In genomic region chr22:35175392-35175791, GRCh38 we compare ENCODE assay signal across 39 cellular contexts.
"Had no signal": no experiment of that assay in that cellular context is flagged by ENCODE, and none has a peak within 500 bp of the region (broad histone marks: within the 10 kb centered on the region; RNA-seq: fewer than 3 reads in every experiment).

No MANE protein-coding gene starts in this region.

- H3K9me3 Mint-ChIP-seq: activated naive CD4-positive, alpha-beta T cell treated with anti-CD3 and anti-CD28 coated beads, Interleukin-2, amount 10 ng/mL, durations not matched to agents 7 days and 5 days; activated naive CD4-positive, alpha-beta T cell treated with anti-CD3 and anti-CD28 coated beads, Interleukin-2, amount 50 U/mL, for 24 hours; activated naive CD4-positive, alpha-beta T cell treated with anti-CD3 and anti-CD28 coated beads, Interleukin-2, amount 50 U/mL, for 72 hours; activated naive CD8-positive, alpha-beta T cell treated with anti-CD3 and anti-CD28 coated beads, Interleukin-2, amount 10 ng/mL, durations not matched to agents 7 days and 5 days; activated naive CD8-positive, alpha-beta T cell treated with anti-CD3 and anti-CD28 coated beads, Interleukin-2, amount 50 U/mL, for 24 hours; activated T-cell treated with anti-CD3 and anti-CD28 coated beads, Interleukin-2, amount 50 U/mL, for 24 hours; activated T-cell treated with anti-CD3 and anti-CD28 coated beads, Interleukin-2, amount 50 U/mL, for 4 hours; activated T-cell treated with anti-CD3 and anti-CD28 coated beads, Interleukin-2, amount 50 U/mL, for 72 hours; activated T-helper 1 cell treated with anti-CD3 and anti-CD28 coated beads, Interleukin-12 subunit alpha, Interleukin-12 subunit beta, Interleukin-2, Interleukin-4 antibody, amounts not matched to agents 30 ng/mL and 10 ng/mL and 1 ng/mL, durations not matched to agents 14 hours and 24 hours and 36 hours; activated T-helper 17 cell treated with anti-CD3 and anti-CD28 coated beads, Interleukin-2, amount 50 U/mL, for 72 hours; activated T-helper 2 cell treated with anti-CD3 and anti-CD28 coated beads, Interferon-gamma antibody, Interleukin-2, Interleukin-4, amounts not matched to agents 10 μg/mL and 5 μg/mL and 100 μg/mL, durations not matched to agents 14 hours and 24 hours and 36 hours; brain; central memory CD8-positive, alpha-beta T cell had no signal

- H3K4me1 ChIP-seq: adrenal gland, ascending aorta, body of pancreas, breast epithelium had no signal

- H3K4me3 ChIP-seq: adrenal gland, ascending aorta, body of pancreas, breast epithelium, cardiac muscle cell had no signal

- H3K9me3 ChIP-seq: adrenal gland, ascending aorta, body of pancreas, breast epithelium had no signal

- DNase-seq: activated effector memory CD4-positive, alpha-beta T cell treated with anti-CD3 and anti-CD28 coated beads, Interleukin-2, amount 50 U/mL, for 16 hours; activated effector memory CD4-positive, alpha-beta T cell treated with Interleukin-2 at 50 U/mL for 16 hours; activated gamma-delta T cell; activated gamma-delta T cell treated with Interleukin-2 at 50 U/mL for 16 hours; activated naive CD4-positive, alpha-beta T cell; activated naive CD4-positive, alpha-beta T cell treated with anti-CD3 and anti-CD28 coated beads for 36 hours; activated naive CD4-positive, alpha-beta T cell treated with anti-CD3 and anti-CD28 coated beads, Interleukin-2, amount 10 ng/mL, durations not matched to agents 7 days and 5 days; activated naive CD4-positive, alpha-beta T cell treated with anti-CD3 and anti-CD28 coated beads, Interleukin-2, amount 50 U/mL, for 16 hours; activated naive CD4-positive, alpha-beta T cell treated with Interleukin-2 at 50 U/mL for 16 hours; activated naive CD8-positive, alpha-beta T cell treated with anti-CD3 and anti-CD28 coated beads for 36 hours; activated naive CD8-positive, alpha-beta T cell treated with anti-CD3 and anti-CD28 coated beads, Interleukin-2, amount 10 ng/mL, durations not matched to agents 7 days and 5 days; activated naive CD8-positive, alpha-beta T cell treated with anti-CD3 and anti-CD28 coated beads, Interleukin-2, amount 50 U/mL, for 24 hours; activated T-cell treated with anti-CD3 and anti-CD28 coated beads for 4 hours; activated T-cell treated with anti-CD3 and anti-CD28 coated beads, Interleukin-2, amount 50 U/mL, for 1 hour; activated T-cell treated with anti-CD3 and anti-CD28 coated beads, Interleukin-2, amount 50 U/mL, for 24 hours; activated T-cell treated with anti-CD3 and anti-CD28 coated beads, Interleukin-2, amount 50 U/mL, for 4 hours; activated T-cell treated with anti-CD3 and anti-CD28 coated beads, Interleukin-2, amount 50 U/mL, for 48 hours; activated T-cell treated with anti-CD3 and anti-CD28 coated beads, Interleukin-2, amount 50 U/mL, for 72 hours; adrenal gland; amniotic stem cell; amygdala; anterior cingulate cortex; aorta; body of pancreas; brain microvascular endothelial cell; caudate nucleus; central memory CD4-positive, alpha-beta T cell; cerebellar nuclear complex had no signal

- ATAC-seq: activated naive CD4-positive, alpha-beta T cell treated with anti-CD3 and anti-CD28 coated beads, Interleukin-2, amount 50 U/mL, for 72 hours; activated naive CD8-positive, alpha-beta T cell treated with anti-CD3 and anti-CD28 coated beads, Interleukin-2, amount 50 U/mL, for 24 hours; activated T-cell treated with anti-CD3 and anti-CD28 coated beads, Interleukin-2, amount 50 U/mL, for 4 hours; activated T-cell treated with anti-CD3 and anti-CD28 coated beads, Interleukin-2, amount 50 U/mL, for 72 hours; activated T-helper 17 cell treated with anti-CD3 and anti-CD28 coated beads, Interleukin-2, amount 50 U/mL, for 72 hours; body of pancreas had no signal

- H3K4me3 Mint-ChIP-seq: activated naive CD4-positive, alpha-beta T cell treated with anti-CD3 and anti-CD28 coated beads for 36 hours; activated naive CD4-positive, alpha-beta T cell treated with anti-CD3 and anti-CD28 coated beads, Interleukin-2, amount 10 ng/mL, durations not matched to agents 7 days and 5 days; activated naive CD4-positive, alpha-beta T cell treated with anti-CD3 and anti-CD28 coated beads, Interleukin-2, amount 50 U/mL, for 24 hours; activated naive CD8-positive, alpha-beta T cell; activated naive CD8-positive, alpha-beta T cell treated with anti-CD3 and anti-CD28 coated beads for 36 hours; activated naive CD8-positive, alpha-beta T cell treated with anti-CD3 and anti-CD28 coated beads, Interleukin-2, amount 10 ng/mL, durations not matched to agents 7 days and 5 days; activated naive CD8-positive, alpha-beta T cell treated with anti-CD3 and anti-CD28 coated beads, Interleukin-2, amount 50 U/mL, for 24 hours; activated T-cell treated with anti-CD3 and anti-CD28 coated beads, Interleukin-2, amount 50 U/mL, for 24 hours; activated T-cell treated with anti-CD3 and anti-CD28 coated beads, Interleukin-2, amount 50 U/mL, for 4 hours; activated T-cell treated with anti-CD3 and anti-CD28 coated beads, Interleukin-2, amount 50 U/mL, for 72 hours; activated T-helper 1 cell treated with anti-CD3 and anti-CD28 coated beads, Interleukin-12 subunit alpha, Interleukin-12 subunit beta, Interleukin-2, Interleukin-4 antibody, amounts not matched to agents 30 ng/mL and 10 ng/mL and 1 ng/mL, durations not matched to agents 14 hours and 24 hours and 36 hours; activated T-helper 17 cell treated with anti-CD3 and anti-CD28 coated beads, Interleukin-2, amount 50 U/mL, for 72 hours; brain; central memory CD8-positive, alpha-beta T cell had no signal

- H3K27ac Mint-ChIP-seq: activated naive CD4-positive, alpha-beta T cell treated with anti-CD3 and anti-CD28 coated beads for 36 hours; activated naive CD4-positive, alpha-beta T cell treated with anti-CD3 and anti-CD28 coated beads, Interleukin-2, amount 10 ng/mL, durations not matched to agents 7 days and 5 days; activated naive CD4-positive, alpha-beta T cell treated with anti-CD3 and anti-CD28 coated beads, Interleukin-2, amount 50 U/mL, for 24 hours; activated naive CD4-positive, alpha-beta T cell treated with anti-CD3 and anti-CD28 coated beads, Interleukin-2, amount 50 U/mL, for 72 hours; activated naive CD8-positive, alpha-beta T cell; activated naive CD8-positive, alpha-beta T cell treated with anti-CD3 and anti-CD28 coated beads for 36 hours; activated naive CD8-positive, alpha-beta T cell treated with anti-CD3 and anti-CD28 coated beads, Interleukin-2, amount 10 ng/mL, durations not matched to agents 7 days and 5 days; activated naive CD8-positive, alpha-beta T cell treated with anti-CD3 and anti-CD28 coated beads, Interleukin-2, amount 50 U/mL, for 24 hours; activated T-cell treated with anti-CD3 and anti-CD28 coated beads, Interleukin-2, amount 50 U/mL, for 24 hours; activated T-cell treated with anti-CD3 and anti-CD28 coated beads, Interleukin-2, amount 50 U/mL, for 72 hours; activated T-helper 1 cell treated with anti-CD3 and anti-CD28 coated beads, Interleukin-12 subunit alpha, Interleukin-12 subunit beta, Interleukin-2, Interleukin-4 antibody, amounts not matched to agents 30 ng/mL and 10 ng/mL and 1 ng/mL, durations not matched to agents 14 hours and 24 hours and 36 hours; activated T-helper 17 cell treated with anti-CD3 and anti-CD28 coated beads, Interleukin-2, amount 50 U/mL, for 72 hours; activated T-helper 2 cell treated with anti-CD3 and anti-CD28 coated beads, Interferon-gamma antibody, Interleukin-2, Interleukin-4, amounts not matched to agents 10 μg/mL and 5 μg/mL and 100 μg/mL, durations not matched to agents 14 hours and 24 hours and 36 hours; brain had no signal

- H3K36me3 ChIP-seq: adrenal gland, ascending aorta, brain microvascular endothelial cell, breast epithelium, cardiac muscle cell had no signal

- H3K4me1 Mint-ChIP-seq: activated naive CD4-positive, alpha-beta T cell treated with anti-CD3 and anti-CD28 coated beads, Interleukin-2, amount 10 ng/mL, durations not matched to agents 7 days and 5 days; activated naive CD4-positive, alpha-beta T cell treated with anti-CD3 and anti-CD28 coated beads, Interleukin-2, amount 50 U/mL, for 24 hours; activated naive CD8-positive, alpha-beta T cell treated with anti-CD3 and anti-CD28 coated beads for 36 hours; activated naive CD8-positive, alpha-beta T cell treated with anti-CD3 and anti-CD28 coated beads, Interleukin-2, amount 10 ng/mL, durations not matched to agents 7 days and 5 days; activated naive CD8-positive, alpha-beta T cell treated with anti-CD3 and anti-CD28 coated beads, Interleukin-2, amount 50 U/mL, for 24 hours; activated T-helper 17 cell treated with anti-CD3 and anti-CD28 coated beads, Interleukin-2, amount 50 U/mL, for 72 hours; central memory CD8-positive, alpha-beta T cell had no signal

- H3K27me3 ChIP-seq: adrenal gland, ascending aorta, body of pancreas, brain microvascular endothelial cell had no signal

- H3K27ac ChIP-seq: adrenal gland, ascending aorta, body of pancreas, brain microvascular endothelial cell, breast epithelium, cardiac muscle cell had no signal

- H3K36me3 Mint-ChIP-seq: activated naive CD4-positive, alpha-beta T cell treated with anti-CD3 and anti-CD28 coated beads, Interleukin-2, amount 10 ng/mL, durations not matched to agents 7 days and 5 days; activated naive CD4-positive, alpha-beta T cell treated with anti-CD3 and anti-CD28 coated beads, Interleukin-2, amount 50 U/mL, for 24 hours; activated naive CD4-positive, alpha-beta T cell treated with anti-CD3 and anti-CD28 coated beads, Interleukin-2, amount 50 U/mL, for 72 hours; activated naive CD8-positive, alpha-beta T cell treated with anti-CD3 and anti-CD28 coated beads, Interleukin-2, amount 10 ng/mL, durations not matched to agents 7 days and 5 days; brain had no signal
